8 cellular contexts compared by ENCODE assay signal in genomic region chr22:36977947-36978660, GRCh38. TPM values are rescaled to one million over a fixed set of nuclear protein-coding genes. Genes with fewer than 3 reads are reported as not detected.
A peak's percentile ranks its signal among the peaks of the same experiment; 100 is the strongest.
DNase-seq lines count a peak whose midpoint lies in the region; ATAC-seq and TF ChIP-seq lines count a peak whose summit lies in the region.

No MANE protein-coding gene starts in this region.

- H3K9ac ChIP-seq in parathyroid adenoma = no peak overlapping the region

- peak overlapping the region; percentile 62 for H2AFZ ChIP-seq in parathyroid adenoma

- intact Hi-C loops in Right ventricle myocardium superior (cut with DNase I) (loop anchor here (5.0 to 10.0 kb wide), 2 partner anchors 103 to 196 kb away; no protein-coding TSS in a partner anchor), tibial artery (cut with DNase I; ENCODE audit: low total_unique reads) (loop anchor here (5.0 kb wide), 1 partner anchor 121 kb away; no protein-coding TSS in a partner anchor)

- no peaks in the 10 kb centered on the region for H3K9me3 Mint-ChIP-seq in activated naive CD4-positive, alpha-beta T cell treated with anti-CD3 and anti-CD28 coated beads, Interleukin-2, amount 50 U/mL, for 72 hours

- H3K36me3 Mint-ChIP-seq in activated naive CD4-positive, alpha-beta T cell treated with anti-CD3 and anti-CD28 coated beads, Interleukin-2, amount 50 U/mL, for 72 hours = no peaks in the 10 kb centered on the region

- H3K9me3 ChIP-seq in parathyroid adenoma (ENCODE audit: control insufficient read depth, low read length) = no peaks in the 10 kb centered on the region
- H3K9me3 ChIP-seq in tibial artery = no peaks in the 10 kb centered on the region

- no peaks in the 10 kb centered on the region for H3K36me3 ChIP-seq in parathyroid adenoma (ENCODE audit: control insufficient read depth, insufficient read depth, low read length)
- no peaks in the 10 kb centered on the region for H3K36me3 ChIP-seq in tibial artery

- H3K79me2 ChIP-seq in parathyroid adenoma = no peaks in the 10 kb centered on the region

- no peaks in the 10 kb centered on the region for H3K27me3 ChIP-seq in parathyroid adenoma (ENCODE audit: control insufficient read depth, insufficient read depth, low read length)
- peaks cover 0 to 33% of the 10 kb centered on the region in 2 donors for H3K27me3 ChIP-seq in tibial artery

- DNase-seq in COLO829 (ENCODE audit: low spot score) (peak; percentile 95), H4 (ENCODE audit: low spot score) (peak; percentile 79), NCI-H1092 treated with DMSO at 0.1 percent for 48 hours (lab: John Stamatoyannopoulos, UW) (peak; percentile 88), Right ventricle myocardium superior (peak; percentile 94), tibial artery (peak; percentile 90 to 92)
- DNase-seq in activated naive CD4-positive, alpha-beta T cell treated with anti-CD3 and anti-CD28 coated beads, Interleukin-2, amount 50 U/mL, for 72 hours (ENCODE audit: low spot score in 2 of 2) = peak; percentile 89 to 92

- H3K4me2 ChIP-seq in parathyroid adenoma (ENCODE audit: low read length) = peak overlapping the region; percentile 68

- TF ChIP-seq CTCF in parathyroid adenoma (IDR thresholded peaks at IDR 0.05) (peak; percentile 84), tibial artery (IDR thresholded peaks at IDR 0.05) (peak; percentile 93 to 94)

- H3K27ac ChIP-seq in parathyroid adenoma = no peak overlapping the region
- H3K27ac ChIP-seq in tibial artery = no peak overlapping the region

- ATAC-seq in SK-N-SH treated with all-trans-retinoic acid at 6 μM for 48 hours (peak; percentile 94), Right ventricle myocardium superior (ENCODE audit: poor library complexity) (peak; percentile 99)
- peak; percentile 85 to 91 for ATAC-seq in activated naive CD4-positive, alpha-beta T cell treated with anti-CD3 and anti-CD28 coated beads, Interleukin-2, amount 50 U/mL, for 72 hours

- H3K4me3 ChIP-seq in parathyroid adenoma (ENCODE audit: low read depth, low read length) (peak overlapping the region; percentile 52), tibial artery (peak overlapping the region; percentile 42 to 44)

- H3K4me1 ChIP-seq in parathyroid adenoma (no peaks in the 10 kb centered on the region), tibial artery (peaks cover 0 to 6% (median 4%) of the 10 kb centered on the region in 4 donors)

- peak overlapping the region; percentile 86 to 96 for H3K27ac Mint-ChIP-seq in activated naive CD4-positive, alpha-beta T cell treated with anti-CD3 and anti-CD28 coated beads, Interleukin-2, amount 50 U/mL, for 72 hours

TF ChIP-seq in SK-N-SH treated with all-trans-retinoic acid at 6 μM for 48 hours, 23 proteins besides CTCF, POLR2A, EP300 and RAD21:
- TF ChIP-seq TSHZ2 (CRISPR knock-in tag; IDR thresholded peaks at IDR 0.05) (no peak), ZNF8 (CRISPR knock-in tag; IDR thresholded peaks at IDR 0.05) (no peak), CSRNP3 (CRISPR knock-in tag; IDR thresholded peaks at IDR 0.05) (no peak), ZFP3 (CRISPR knock-in tag; IDR thresholded peaks at IDR 0.05) (no peak), TOX (CRISPR knock-in tag; IDR thresholded peaks at IDR 0.05; ENCODE audit: borderline replicate concordance) (no peak), OSR1 (CRISPR knock-in tag; IDR thresholded peaks at IDR 0.05) (no peak), ZNF70 (CRISPR knock-in tag; IDR thresholded peaks at IDR 0.05) (no peak), BACH2 (CRISPR knock-in tag; IDR thresholded peaks at IDR 0.05; ENCODE audit: borderline replicate concordance) (no peak), RARB (CRISPR knock-in tag; IDR thresholded peaks at IDR 0.05) (no peak), ZFP30 (CRISPR knock-in tag; IDR thresholded peaks at IDR 0.05) (no peak), CREB5 (CRISPR knock-in tag; IDR thresholded peaks at IDR 0.05; ENCODE audit: low read depth) (no peak), SNAI2 (CRISPR knock-in tag; IDR thresholded peaks at IDR 0.05) (no peak), POU6F1 (CRISPR knock-in tag; IDR thresholded peaks at IDR 0.05; ENCODE audit: borderline replicate concordance, low read depth) (no peak), CSDC2 (CRISPR knock-in tag; IDR thresholded peaks at IDR 0.05) (no peak), GLIS3 (CRISPR knock-in tag; IDR thresholded peaks at IDR 0.05) (no peak), PPARA (CRISPR knock-in tag; IDR thresholded peaks at IDR 0.05; ENCODE audit: borderline replicate concordance) (no peak)
TF ChIP-seq in SK-N-SH treated with all-trans-retinoic acid at 6 μM for 48 hours: peak in this region for 0.

RNA-seq across cellular contexts. Expression of gene TST, which starts 41.1 kb away (rescaled TPM):
- 31.7 and 38.2 TPM in 2 replicates for total RNA-seq in H4 (2014; rRNA removed; shearing (Covaris generic))
- total RNA-seq in activated naive CD4-positive, alpha-beta T cell treated with anti-CD3 and anti-CD28 coated beads, Interleukin-2, amount 50 U/mL, for 72 hours = 1 to 10 TPM; 5.1 to 5.3 TPM
- 63.5 TPM for total RNA-seq in Right ventricle myocardium superior

RNA-seq across cellular contexts. Expression of gene MPST, which starts 41.4 kb away (rescaled TPM):
- 39.6 and 50.0 TPM in 2 replicates for total RNA-seq in H4 (2014; rRNA removed; shearing (Covaris generic))
- total RNA-seq in activated naive CD4-positive, alpha-beta T cell treated with anti-CD3 and anti-CD28 coated beads, Interleukin-2, amount 50 U/mL, for 72 hours = 10 to 100 TPM; 20.9 to 23.2 TPM
- total RNA-seq in Right ventricle myocardium superior = 60.3 TPM
